ENCODE assay signal across 8 cellular contexts in genomic region chr3:49104052-49104426, GRCh38. TPM values are rescaled to one million over a fixed set of nuclear protein-coding genes. Genes with fewer than 3 reads are reported as not detected.
DNase-seq lines count a peak whose midpoint lies in the region; ATAC-seq, FAIRE-seq and TF ChIP-seq lines count a peak whose summit lies in the region.

No MANE protein-coding gene starts in this region.

- peaks cover 81% of the 10 kb centered on the region for H3K36me3 Mint-ChIP-seq in activated T-cell treated with anti-CD3 and anti-CD28 coated beads, Interleukin-2, amount 50 U/mL, for 24 hours (ENCODE audit: low read depth)

- H3K4me3 ChIP-seq in astrocyte of the spinal cord (ENCODE audit: low read depth, low read length) (peak overlapping the region; percentile 92), lower leg skin (ENCODE audit: low read depth, poor library complexity, severe bottlenecking) (peak overlapping the region; percentile 84), tibial artery (peak overlapping the region; percentile 85 to 96)

- peak overlapping the region; percentile 86 for H3K27ac ChIP-seq in tibial artery

- peak overlapping the region; percentile 98 for H3K27ac Mint-ChIP-seq in activated T-cell treated with anti-CD3 and anti-CD28 coated beads, Interleukin-2, amount 50 U/mL, for 24 hours

- TF ChIP-seq POLR2A in lower leg skin (IDR thresholded peaks at IDR 0.05) = no peak

- H3K36me3 ChIP-seq in tibial artery = peaks cover 36 to 61% (median 49%) of the 10 kb centered on the region in 3 donors

- 0 to 3% methylated on average over 8 of the region's 8 CpGs for WGBS in lower leg skin, 2 donors

- no peak for FAIRE-seq in HTR-8/SVneo (lab: Jason Lieb, UNC)

- peak overlapping the region; percentile 99 for H3K4me3 Mint-ChIP-seq in activated T-cell treated with anti-CD3 and anti-CD28 coated beads, Interleukin-2, amount 50 U/mL, for 24 hours

- in situ Hi-C loops in astrocyte of the spinal cord (cut with HindIII; ENCODE audit: low sequenced_read_pairs) = no loop called here

- ATAC-seq in esophagus mucosa = no peak

- TF ChIP-seq CTCF in astrocyte of the spinal cord (IDR thresholded peaks at IDR 0.05; ENCODE audit: low read depth, low read length) = no peak
- TF ChIP-seq CTCF in lower leg skin (IDR thresholded peaks at IDR 0.05) = no peak
- TF ChIP-seq CTCF in tibial artery (IDR thresholded peaks at IDR 0.05) = no peak

- H3K4me1 ChIP-seq in tibial artery = peaks cover 0 to 26% (median 21%) of the 10 kb centered on the region in 4 donors

- H3K9me3 ChIP-seq in tibial artery = no peaks in the 10 kb centered on the region

- H3K9me3 Mint-ChIP-seq in activated T-cell treated with anti-CD3 and anti-CD28 coated beads, Interleukin-2, amount 50 U/mL, for 24 hours = no peaks in the 10 kb centered on the region

- no peaks in the 10 kb centered on the region for H3K27me3 ChIP-seq in tibial artery

- intact Hi-C loops in lower leg skin (cut with DNase I; ENCODE audit: low total_unique reads) (no loop called here), tibial artery (cut with DNase I; ENCODE audit: low total_unique reads) (no loop called here)

- no peaks in the 10 kb centered on the region for H3K27me3 Mint-ChIP-seq in activated T-cell treated with anti-CD3 and anti-CD28 coated beads, Interleukin-2, amount 50 U/mL, for 24 hours

- peaks cover 33% of the 10 kb centered on the region for H3K4me1 Mint-ChIP-seq in activated T-cell treated with anti-CD3 and anti-CD28 coated beads, Interleukin-2, amount 50 U/mL, for 24 hours (ENCODE audit: low read depth)

- no peak for DNase-seq in activated T-cell treated with anti-CD3 and anti-CD28 coated beads, Interleukin-2, amount 50 U/mL, for 24 hours
- no peak for DNase-seq in activated T-cell treated with anti-CD3 and anti-CD28 coated beads for 4 hours
- no peak for DNase-seq in astrocyte of the spinal cord (ENCODE audit: low read depth, low spot score)
- no peak for DNase-seq in lower leg skin (ENCODE audit: low spot score in 2 of 2)
- no peak for DNase-seq in tibial artery
- DNase-seq in SHP77 treated with DMSO at 0.1 percent for 48 hours (lab: John Stamatoyannopoulos, UW) = no peak
- no peak for DNase-seq in HTR-8/SVneo (ENCODE audit: insufficient read length, low spot score)

RNA-seq across cellular contexts. Expression of gene QARS1, which starts 0.5 kb away (rescaled TPM):
- total RNA-seq in lower leg skin (100 to 1,000 TPM; 229 to 459 (median 321) TPM), esophagus mucosa (252 TPM)

RNA-seq across cellular contexts. Expression of gene QRICH1, which starts 10.2 kb away (rescaled TPM):
- 100 to 1,000 TPM in 1 of 4 donors, 10 to 100 TPM in 3; 72.4 to 106 (median 84.2) TPM for total RNA-seq in lower leg skin
- total RNA-seq in esophagus mucosa = 62.4 TPM

RNA-seq across cellular contexts. Expression of gene USP19, which starts 16.6 kb away (rescaled TPM):
- total RNA-seq in lower leg skin (100 to 1,000 TPM in 1 of 4 donors, 10 to 100 TPM in 3; 71.6 to 151 (median 77.4) TPM), esophagus mucosa (36.2 TPM)

RNA-seq across cellular contexts. Expression of gene LAMB2, which starts 28.8 kb away (rescaled TPM):
- 100 to 1,000 TPM; 312 to 485 (median 356) TPM for total RNA-seq in lower leg skin
- total RNA-seq in esophagus mucosa = 69.7 TPM
